In the genomic region with DNA sequence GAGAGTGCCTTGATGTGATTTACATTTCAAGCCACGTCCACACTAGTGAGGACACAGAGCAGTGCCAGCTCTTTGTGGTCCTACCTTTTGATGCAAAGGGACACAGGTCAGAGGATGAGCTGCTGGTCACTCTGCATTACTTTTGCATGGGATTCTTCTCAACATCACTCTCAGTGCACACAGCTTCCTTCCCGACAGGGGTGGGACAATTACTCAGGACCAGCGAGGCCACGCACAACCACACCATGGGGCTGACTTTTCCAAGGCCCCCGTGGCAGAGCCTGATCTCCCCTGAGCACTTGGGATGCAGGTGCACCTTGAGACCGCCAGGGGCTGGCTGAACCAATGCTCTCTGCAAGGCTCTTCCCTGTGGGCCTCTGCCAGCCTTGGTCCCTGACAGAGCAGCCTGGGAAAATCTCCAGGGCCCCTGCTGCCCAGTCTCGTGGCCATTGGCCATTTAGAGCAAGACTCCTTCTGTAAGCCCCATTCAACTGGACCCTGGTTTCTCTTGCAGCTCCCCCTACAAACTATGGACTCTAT, we compare ENCODE assay signal across 1 cellular context.
TF ChIP-seq lines count a peak whose summit lies in the region.

No MANE protein-coding gene starts in this region.

TF ChIP-seq in GM12878, 131 proteins besides CTCF, POLR2A, EP300 and RAD21:
- TF ChIP-seq IRF4 (IDR thresholded peaks at IDR 0.05; ENCODE audit: low read depth, low read length): no peak
- no peak for TF ChIP-seq YY1 (IDR thresholded peaks at IDR 0.05; ENCODE audit: low read depth, low read length)
- TF ChIP-seq NR2F1 (conservative IDR thresholded peaks at IDR 0.05): no peak
- no peak for TF ChIP-seq ESRRA (IDR thresholded peaks at IDR 0.05; ENCODE audit: low read length)
- TF ChIP-seq, protein P1, sequence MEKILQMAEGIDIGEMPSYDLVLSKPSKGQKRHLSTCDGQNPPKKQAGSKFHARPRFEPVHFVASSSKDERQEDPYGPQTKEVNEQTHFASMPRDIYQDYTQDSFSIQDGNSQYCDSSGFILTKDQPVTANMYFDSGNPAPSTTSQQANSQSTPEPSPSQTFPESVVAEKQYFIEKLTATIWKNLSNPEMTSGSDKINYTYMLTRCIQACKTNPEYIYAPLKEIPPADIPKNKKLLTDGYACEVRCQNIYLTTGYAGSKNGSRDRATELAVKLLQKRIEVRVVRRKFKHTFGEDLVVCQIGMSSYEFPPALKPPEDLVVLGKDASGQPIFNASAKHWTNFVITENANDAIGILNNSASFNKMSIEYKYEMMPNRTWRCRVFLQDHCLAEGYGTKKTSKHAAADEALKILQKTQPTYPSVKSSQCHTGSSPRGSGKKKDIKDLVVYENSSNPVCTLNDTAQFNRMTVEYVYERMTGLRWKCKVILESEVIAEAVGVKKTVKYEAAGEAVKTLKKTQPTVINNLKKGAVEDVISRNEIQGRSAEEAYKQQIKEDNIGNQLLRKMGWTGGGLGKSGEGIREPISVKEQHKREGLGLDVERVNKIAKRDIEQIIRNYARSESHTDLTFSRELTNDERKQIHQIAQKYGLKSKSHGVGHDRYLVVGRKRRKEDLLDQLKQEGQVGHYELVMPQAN (conservative IDR thresholded peaks at IDR 0.05): no peak
- TF ChIP-seq MYB (IDR thresholded peaks at IDR 0.05; ENCODE audit: borderline replicate concordance, low read depth, low read length): no peak
- no peak for TF ChIP-seq BCLAF1 (IDR thresholded peaks at IDR 0.05)
- TF ChIP-seq, protein P2, sequence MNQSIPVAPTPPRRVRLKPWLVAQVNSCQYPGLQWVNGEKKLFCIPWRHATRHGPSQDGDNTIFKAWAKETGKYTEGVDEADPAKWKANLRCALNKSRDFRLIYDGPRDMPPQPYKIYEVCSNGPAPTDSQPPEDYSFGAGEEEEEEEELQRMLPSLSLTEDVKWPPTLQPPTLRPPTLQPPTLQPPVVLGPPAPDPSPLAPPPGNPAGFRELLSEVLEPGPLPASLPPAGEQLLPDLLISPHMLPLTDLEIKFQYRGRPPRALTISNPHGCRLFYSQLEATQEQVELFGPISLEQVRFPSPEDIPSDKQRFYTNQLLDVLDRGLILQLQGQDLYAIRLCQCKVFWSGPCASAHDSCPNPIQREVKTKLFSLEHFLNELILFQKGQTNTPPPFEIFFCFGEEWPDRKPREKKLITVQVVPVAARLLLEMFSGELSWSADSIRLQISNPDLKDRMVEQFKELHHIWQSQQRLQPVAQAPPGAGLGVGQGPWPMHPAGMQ (IDR thresholded peaks at IDR 0.05; ENCODE audit: borderline replicate concordance): no peak
- TF ChIP-seq MLLT1 (IDR thresholded peaks at IDR 0.05): no peak
